In genomic region chr1:216710042-216710441, GRCh38 we compare ENCODE assay signal across 16 cellular contexts. TPM values are rescaled to one million over a fixed set of nuclear protein-coding genes. Genes with fewer than 3 reads are reported as not detected.
"Had no signal": no experiment of that assay in that cellular context is flagged by ENCODE, and none has a peak within 500 bp of the region (broad histone marks: within the 10 kb centered on the region; RNA-seq: fewer than 3 reads in every experiment).

No MANE protein-coding gene starts in this region.

- ATAC-seq: foreskin keratinocyte, left colon had no signal

- H3K27me3 ChIP-seq: ovary, sigmoid colon, spleen had no signal

- H3K9me3 ChIP-seq: ovary, sigmoid colon, spleen, thoracic aorta had no signal

- H3K27ac ChIP-seq: foreskin keratinocyte, ovary, sigmoid colon, spleen, thoracic aorta had no signal

- H3K4me1 ChIP-seq: foreskin keratinocyte, sigmoid colon, spleen had no signal

- H3K36me3 ChIP-seq: ovary, sigmoid colon, spleen, thoracic aorta had no signal

- DNase-seq: activated CD4-positive, alpha-beta T cell treated with anti-CD3 and anti-CD28 coated beads, Interleukin-2, amount 10 ng/mL, durations not matched to agents 7 days and 5 days; activated CD4-positive, CD25-positive, alpha-beta regulatory T cell; activated CD8-positive, alpha-beta memory T cell treated with anti-CD3 and anti-CD28 coated beads for 24 hours; activated naive CD4-positive, alpha-beta T cell; activated naive CD8-positive, alpha-beta T cell treated with anti-CD3 and anti-CD28 coated beads, Interleukin-2, amount 10 ng/mL, durations not matched to agents 7 days and 5 days; cerebellar nuclear complex; effector memory CD4-positive, alpha-beta T cell; foreskin keratinocyte; left colon; ovary; sigmoid colon; spleen had no signal

- H3K4me3 ChIP-seq: ovary, sigmoid colon, spleen, thoracic aorta had no signal

RNA-seq across cellular contexts. Expression of gene ESRRG, which starts 13.2 kb away (rescaled TPM):
- total RNA-seq: activated CD4-positive, alpha-beta T cell treated with anti-CD3 and anti-CD28 coated beads, Interleukin-2, amount 10 ng/mL, durations not matched to agents 7 days and 5 days; activated naive CD8-positive, alpha-beta T cell treated with anti-CD3 and anti-CD28 coated beads, Interleukin-2, amount 10 ng/mL, durations not matched to agents 7 days and 5 days; lung microvascular endothelial cell; pulmonary artery endothelial cell; T-helper 2 cell treated with Interferon-gamma antibody and Interleukin-4, amounts not matched to agents 100 ng/mL and 5 ng/mL, for 36 hours; thoracic aorta had no signal
